ENCODE assay signal across 29 cellular contexts in the genomic region with DNA sequence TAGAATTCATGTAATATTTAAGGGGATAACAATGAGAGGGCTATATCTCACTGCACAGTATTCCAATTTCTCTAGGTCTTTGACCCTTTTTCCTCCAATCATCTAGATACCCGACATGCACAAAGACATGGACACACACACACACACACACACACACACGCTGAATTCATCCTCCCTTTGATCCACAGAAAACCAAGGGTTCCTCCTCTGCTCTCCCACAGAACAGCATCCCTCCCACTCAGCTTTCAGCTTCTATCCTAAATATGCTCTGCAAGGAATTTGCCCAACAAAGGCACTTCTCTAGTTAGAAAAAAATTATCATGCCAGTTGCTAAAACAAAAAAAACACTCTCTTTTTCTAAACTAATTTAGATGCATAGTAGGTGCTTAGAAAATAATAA.
"Had no signal": no experiment of that assay in that cellular context is flagged by ENCODE, and none has a peak within 500 bp of the region (broad histone marks: within the 10 kb centered on the region; RNA-seq: fewer than 3 reads in every experiment).

No MANE protein-coding gene starts in this region.

- DNase-seq: hypothalamus; immature natural killer cell; kidney; left colon; left ventricle myocardium inferior; midbrain; mucosa of descending colon; naive thymus-derived CD4-positive, alpha-beta T cell; occipital lobe; psoas muscle; right lobe of liver; stimulated activated CD4-positive, alpha-beta T cell treated with anti-CD3 and anti-CD28 coated beads, Interleukin-1b, Interleukin-23, amount 100 ng/mL, for 48 hours; stimulated activated CD4-positive, alpha-beta T cell treated with anti-CD3 and anti-CD28 coated beads, Interleukin-2, amount 100 ng/mL, for 48 hours; stimulated activated CD4-positive, alpha-beta T cell treated with anti-CD3 and anti-CD28 coated beads, Interleukin-4, amount 100 ng/mL, for 4 hours; stimulated activated CD8-positive, alpha-beta memory T cell treated with anti-CD3 and anti-CD28 coated beads, Interleukin-4, amount 100 ng/mL, for 48 hours; stimulated activated naive CD4-positive, alpha-beta T cell treated with Interleukin-2 at 50 U/mL for 16 hours; stimulated activated naive CD8-positive, alpha-beta T cell treated with anti-CD3 and anti-CD28 coated beads, Interleukin-15, amount 100 ng/mL, for 72 hours; substantia nigra; testis; thyroid gland; transverse colon; upper lobe of left lung had no signal

- H3K36me3 Mint-ChIP-seq: immature natural killer cell; naive thymus-derived CD4-positive, alpha-beta T cell; natural killer cell treated with Interleukin-12 subunit alpha and Interleukin-12 subunit beta and Interleukin-15 and Interleukin-18, amount 100 ng/mL, for 72 hours; neural progenitor cell; stimulated activated memory B cell treated with anti-CD40 and anti-IgM and Interleukin-4, amounts not matched to agents 10 μg/mL and 1 μg/mL and 100 μg/mL, for 72 hours had no signal

- H3K27me3 Mint-ChIP-seq: naive thymus-derived CD4-positive, alpha-beta T cell; natural killer cell treated with Interleukin-12 subunit alpha and Interleukin-12 subunit beta and Interleukin-15 and Interleukin-18, amount 100 ng/mL, for 72 hours; stimulated activated memory B cell treated with anti-CD40 and anti-IgM and Interleukin-4, amounts not matched to agents 10 μg/mL and 1 μg/mL and 100 μg/mL, for 72 hours; stimulated activated naive CD8-positive, alpha-beta T cell treated with anti-CD3 and anti-CD28 coated beads, Interleukin-15, amount 100 ng/mL, for 72 hours had no signal

- H3K27ac Mint-ChIP-seq: immature natural killer cell; naive thymus-derived CD4-positive, alpha-beta T cell; natural killer cell treated with Interleukin-12 subunit alpha and Interleukin-12 subunit beta and Interleukin-15 and Interleukin-18, amount 100 ng/mL, for 72 hours; neural progenitor cell; stimulated activated memory B cell treated with anti-CD40 and anti-IgM and Interleukin-4, amounts not matched to agents 10 μg/mL and 1 μg/mL and 100 μg/mL, for 72 hours; stimulated activated naive CD8-positive, alpha-beta T cell treated with anti-CD3 and anti-CD28 coated beads, Interleukin-15, amount 100 ng/mL, for 72 hours had no signal

- H3K9me3 Mint-ChIP-seq: neural progenitor cell; stimulated activated memory B cell treated with anti-CD40 and anti-IgM and Interleukin-4, amounts not matched to agents 10 μg/mL and 1 μg/mL and 100 μg/mL, for 72 hours had no signal

- H3K27ac ChIP-seq: left ventricle myocardium inferior, neural progenitor cell, neutrophil, parathyroid adenoma, psoas muscle, right atrium auricular region, right lobe of liver, testis, thyroid gland, transverse colon, upper lobe of left lung, vagina had no signal

- H3K4me3 Mint-ChIP-seq: immature natural killer cell; naive thymus-derived CD4-positive, alpha-beta T cell; natural killer cell treated with Interleukin-12 subunit alpha and Interleukin-12 subunit beta and Interleukin-15 and Interleukin-18, amount 100 ng/mL, for 72 hours; neural progenitor cell; stimulated activated memory B cell treated with anti-CD40 and anti-IgM and Interleukin-4, amounts not matched to agents 10 μg/mL and 1 μg/mL and 100 μg/mL, for 72 hours; stimulated activated naive CD8-positive, alpha-beta T cell treated with anti-CD3 and anti-CD28 coated beads, Interleukin-15, amount 100 ng/mL, for 72 hours had no signal

- H3K4me1 Mint-ChIP-seq: immature natural killer cell; naive thymus-derived CD4-positive, alpha-beta T cell; stimulated activated memory B cell treated with anti-CD40 and anti-IgM and Interleukin-4, amounts not matched to agents 10 μg/mL and 1 μg/mL and 100 μg/mL, for 72 hours; stimulated activated naive CD8-positive, alpha-beta T cell treated with anti-CD3 and anti-CD28 coated beads, Interleukin-15, amount 100 ng/mL, for 72 hours had no signal
